Comparison of ENCODE assay signal across 23 cellular contexts in genomic region chr11:108016647-108017046, GRCh38.
"Had no signal": no experiment of that assay in that cellular context is flagged by ENCODE, and none has a peak within 500 bp of the region (broad histone marks: within the 10 kb centered on the region; RNA-seq: fewer than 3 reads in every experiment).

No MANE protein-coding gene starts in this region.

- H3K27me3 Mint-ChIP-seq: stimulated activated naive B cell treated with anti-CD40 and anti-IgM and Interleukin-4, amounts not matched to agents 10 μg/mL and 1 μg/mL and 100 μg/mL, for 72 hours; stimulated activated naive CD8-positive, alpha-beta T cell treated with anti-CD3 and anti-CD28 coated beads, Interleukin-15, amount 100 ng/mL, for 72 hours had no signal

- H2AFZ ChIP-seq: parathyroid adenoma had no signal

- ATAC-seq: esophagus mucosa; heart left ventricle; left colon; psoas muscle; sciatic nerve; stimulated activated naive B cell treated with anti-CD40 and anti-IgM and Interleukin-4, amounts not matched to agents 10 μg/mL and 1 μg/mL and 100 μg/mL, for 72 hours; stimulated activated naive CD8-positive, alpha-beta T cell treated with anti-CD3 and anti-CD28 coated beads, Interleukin-15, amount 100 ng/mL, for 72 hours had no signal

- H3K27ac Mint-ChIP-seq: stimulated activated naive B cell treated with anti-CD40 and anti-IgM and Interleukin-4, amounts not matched to agents 10 μg/mL and 1 μg/mL and 100 μg/mL, for 72 hours had no signal

- H3K4me3 Mint-ChIP-seq: nephron; stimulated activated naive B cell treated with anti-CD40 and anti-IgM and Interleukin-4, amounts not matched to agents 10 μg/mL and 1 μg/mL and 100 μg/mL, for 72 hours; stimulated activated naive CD8-positive, alpha-beta T cell treated with anti-CD3 and anti-CD28 coated beads, Interleukin-15, amount 100 ng/mL, for 72 hours had no signal

- DNase-seq: cortex of kidney; dorsolateral prefrontal cortex; effector CD8-positive, alpha-beta T cell; heart left ventricle; hippocampal formation; left colon; mammary epithelial cell; psoas muscle; retina; spleen; stimulated activated CD4-positive, alpha-beta T cell treated with anti-CD3 and anti-CD28 coated beads, Interleukin-15, amount 100 ng/mL, for 24 hours; stimulated activated CD4-positive, alpha-beta T cell treated with anti-CD3 and anti-CD28 coated beads, Interleukin-1b, Interleukin-23, amount 100 ng/mL, for 48 hours; stimulated activated CD4-positive, alpha-beta T cell treated with anti-CD3 and anti-CD28 coated beads, Interleukin-4, amount 100 ng/mL, for 24 hours; stimulated activated naive B cell treated with anti-CD40 and anti-IgM and Interleukin-4, amounts not matched to agents 10 μg/mL and 1 μg/mL and 100 μg/mL, for 72 hours; stimulated activated naive CD8-positive, alpha-beta T cell treated with anti-CD3 and anti-CD28 coated beads, Interleukin-15, amount 100 ng/mL, for 72 hours; testis had no signal

- H3K27ac ChIP-seq: dorsolateral prefrontal cortex, heart left ventricle, parathyroid adenoma, psoas muscle, spleen, testis, tibial nerve had no signal

- H3K9me3 ChIP-seq: heart left ventricle, psoas muscle, spleen, testis, tibial nerve had no signal

- H3K27me3 ChIP-seq: dorsolateral prefrontal cortex, heart left ventricle, spleen, testis, tibial nerve had no signal

- H3K36me3 ChIP-seq: tibial nerve had no signal

- H3K4me3 ChIP-seq: dorsolateral prefrontal cortex, heart left ventricle, psoas muscle, spleen, testis, tibial nerve had no signal

- FAIRE-seq: endometrium, frontal cortex had no signal

- H3K9me3 Mint-ChIP-seq: nephron; stimulated activated naive B cell treated with anti-CD40 and anti-IgM and Interleukin-4, amounts not matched to agents 10 μg/mL and 1 μg/mL and 100 μg/mL, for 72 hours; stimulated activated naive CD8-positive, alpha-beta T cell treated with anti-CD3 and anti-CD28 coated beads, Interleukin-15, amount 100 ng/mL, for 72 hours had no signal

- H3K9ac ChIP-seq: parathyroid adenoma had no signal
